In the genomic region with DNA sequence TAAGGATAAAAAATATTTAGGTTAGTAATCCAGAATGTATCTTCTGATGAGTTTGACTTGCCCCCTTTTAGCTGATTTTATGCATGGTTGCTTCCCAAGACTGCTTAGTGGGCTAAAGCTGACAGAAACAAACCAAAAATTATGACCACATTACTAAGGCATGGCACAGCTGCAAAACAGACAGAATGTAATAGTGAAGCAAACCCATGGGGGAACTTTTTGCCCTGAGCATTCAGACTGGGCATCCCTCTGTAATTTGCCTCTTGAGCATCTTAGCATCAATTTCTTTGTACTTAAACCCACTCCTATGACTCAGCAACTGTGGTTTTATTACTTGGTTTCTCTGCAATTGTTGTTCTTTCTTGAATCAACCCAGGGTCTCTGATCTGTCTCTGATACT, we compare ENCODE assay signal across 16 cellular contexts.
DNase-seq lines count a peak whose midpoint lies in the region; TF ChIP-seq lines count a peak whose summit lies in the region.
"Had no signal": no experiment of that assay in that cellular context is flagged by ENCODE, and none has a peak within 500 bp of the region (broad histone marks: within the 10 kb centered on the region; RNA-seq: fewer than 3 reads in every experiment).

No MANE protein-coding gene starts in this region.

- H3K36me3 ChIP-seq in BLaER1 treated with 17β-estradiol and CSF1 and Interleukin-3, amounts not matched to agents 10 nM and 100 nM: no peaks in the 10 kb centered on the region
- H3K36me3 ChIP-seq in hepatocyte (replicated peaks; ENCODE audit: insufficient read depth, low read depth): no peaks in the 10 kb centered on the region
- H3K36me3 ChIP-seq: HAP-1 had no signal

- no peaks in the 10 kb centered on the region for H3K27me3 Mint-ChIP-seq in nephron progenitor cell (ENCODE audit: low read depth, poor library complexity)
- H3K27me3 Mint-ChIP-seq: CD4-positive, alpha-beta memory T cell had no signal

- peak overlapping the region; percentile 8 for H3K27ac Mint-ChIP-seq in nephron progenitor cell
- H3K27ac Mint-ChIP-seq: CD4-positive, alpha-beta memory T cell had no signal

- peak overlapping the region in 7 of 11 experiments; percentile 2 to 18 (median 13); a peak in 7 of 22 replicates for H3K4me2 ChIP-seq in BLaER1 treated with 17β-estradiol and CSF1 and Interleukin-3, amounts not matched to agents 10 nM and 100 nM
- no peak overlapping the region for H3K4me2 ChIP-seq in hepatocyte

- no peaks in the 10 kb centered on the region; a peak in 1 of 22 replicates for H3K9me3 ChIP-seq in BLaER1 treated with 17β-estradiol and CSF1 and Interleukin-3, amounts not matched to agents 10 nM and 100 nM (replicated peaks in 1 of 11)
- H3K9me3 ChIP-seq in hepatocyte (ENCODE audit: low read depth): no peaks in the 10 kb centered on the region
- H3K9me3 ChIP-seq: HAP-1 had no signal

- H3K9ac ChIP-seq in BLaER1 treated with 17β-estradiol and CSF1 and Interleukin-3, amounts not matched to agents 10 nM and 100 nM: no peak overlapping the region

- H3K4me3 Mint-ChIP-seq in nephron progenitor cell: no peak overlapping the region
- H3K4me3 Mint-ChIP-seq: CD4-positive, alpha-beta memory T cell had no signal

- H4K20me1 ChIP-seq in BLaER1 treated with 17β-estradiol and CSF1 and Interleukin-3, amounts not matched to agents 10 nM and 100 nM: no peaks in the 10 kb centered on the region
- H4K20me1 ChIP-seq in hepatocyte (ENCODE audit: insufficient read depth, poor library complexity, severe bottlenecking): no peaks in the 10 kb centered on the region

- H3K27ac ChIP-seq in BLaER1 treated with 17β-estradiol and CSF1 and Interleukin-3, amounts not matched to agents 10 nM and 100 nM: peak overlapping the region in 1 of 11 experiments; percentile 18; a peak in 1 of 22 replicates
- no peak overlapping the region for H3K27ac ChIP-seq in hepatocyte
- H3K27ac ChIP-seq: 22Rv1, HL-60 had no signal

- H2AFZ ChIP-seq in hepatocyte: no peak overlapping the region

- H3K27me3 ChIP-seq in BLaER1 treated with 17β-estradiol and CSF1 and Interleukin-3, amounts not matched to agents 10 nM and 100 nM: no peaks in the 10 kb centered on the region
- no peaks in the 10 kb centered on the region for H3K27me3 ChIP-seq in hepatocyte

- no peaks in the 10 kb centered on the region for H3K9me2 ChIP-seq in hepatocyte (replicated peaks; ENCODE audit: insufficient read depth)

- no peak overlapping the region for H3K4me3 ChIP-seq in BLaER1 treated with 17β-estradiol and CSF1 and Interleukin-3, amounts not matched to agents 10 nM and 100 nM
- H3K4me3 ChIP-seq in hepatocyte: no peak overlapping the region
- H3K4me3 ChIP-seq: HAP-1 had no signal

- peaks cover 20% of the 10 kb centered on the region for H3K9me3 Mint-ChIP-seq in nephron progenitor cell

- H3K4me1 Mint-ChIP-seq in nephron progenitor cell: peaks cover 21% of the 10 kb centered on the region
- H3K4me1 Mint-ChIP-seq: CD4-positive, alpha-beta memory T cell had no signal

- H3K36me3 Mint-ChIP-seq in nephron progenitor cell (ENCODE audit: low read depth): no peaks in the 10 kb centered on the region
- H3K36me3 Mint-ChIP-seq: CD4-positive, alpha-beta memory T cell had no signal

- TF ChIP-seq CTCF in nephron progenitor cell (IDR thresholded peaks at IDR 0.05) (no peak), hepatocyte (IDR thresholded peaks at IDR 0.05; ENCODE audit: poor library complexity) (no peak)

- peaks cover 0 to 21% (median 13%) of the 10 kb centered on the region in 10 experiments; a peak in 13 of 20 replicates for H3K4me1 ChIP-seq in BLaER1 treated with 17β-estradiol and CSF1 and Interleukin-3, amounts not matched to agents 10 nM and 100 nM
- no peaks in the 10 kb centered on the region for H3K4me1 ChIP-seq in hepatocyte (ENCODE audit: insufficient read depth)
- H3K4me1 ChIP-seq: HAP-1 had no signal

- no peaks in the 10 kb centered on the region for H3K79me2 ChIP-seq in hepatocyte

- DNase-seq in NCI-H1436 treated with DMSO at 0.1 percent for 48 hours (lab: John Stamatoyannopoulos, UW) (peak; percentile 9), NCI-H1436 (lab: John Stamatoyannopoulos, UW) (no peak), astrocyte of the hippocampus (ENCODE audit: low read depth, low spot score) (peak; percentile 1), nephron progenitor cell (no peak), hepatocyte (ENCODE audit: low spot score) (no peak)
- no peak for DNase-seq in activated CD4-positive, alpha-beta T cell treated with anti-CD3 and anti-CD28 coated beads, Interleukin-2, amount 50 U/mL, for 1 hour
- no peak for DNase-seq in NK-92 treated with Interleukin-12 subunit alpha and Interleukin-12 subunit beta, amount 100 ng/mL, for 24 hours (lab: John Stamatoyannopoulos, UW)
- DNase-seq: AML-193; C1 segment of cervical spinal cord; CD4-positive, alpha-beta memory T cell; DND-41; GDM1 had no signal

Comparison
In these comparisons a context has a peak if more than half of its experiments do, and no peak if none do; other contexts are left out.
1. DNase-seq: peak in NCI-H1436 treated with DMSO at 0.1 percent for 48 hours (single experiment) and astrocyte of the hippocampus (single experiment); none in NCI-H1436 (single experiment), nephron progenitor cell (single experiment), hepatocyte (single experiment), activated CD4-positive, alpha-beta T cell treated with anti-CD3 and anti-CD28 coated beads, Interleukin-2, amount 50 U/mL, for 1 hour (single experiment) and NK-92 treated with Interleukin-12 subunit alpha and Interleukin-12 subunit beta, amount 100 ng/mL, for 24 hours (single experiment).